ENCODE assay signal across 1 cellular context in the genomic region with DNA sequence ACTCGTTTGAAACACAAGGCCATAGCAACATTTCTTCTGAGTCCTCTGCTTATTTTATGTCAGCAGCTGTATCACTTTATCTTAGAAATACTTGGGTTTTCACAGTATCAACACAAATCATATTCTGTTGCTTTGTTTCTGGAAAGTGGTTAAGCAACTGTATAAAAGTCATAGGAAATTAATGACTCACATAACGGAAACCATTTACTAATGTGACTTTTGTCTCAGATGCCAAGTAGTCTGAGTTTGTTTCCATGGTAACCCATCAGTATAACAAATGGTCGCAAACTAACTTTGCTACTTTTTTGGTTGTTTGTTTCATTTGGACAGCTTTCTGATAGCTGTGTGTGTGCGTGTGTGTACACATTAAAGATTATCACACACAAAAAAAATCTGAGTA.
TF ChIP-seq lines count a peak whose summit lies in the region.

No MANE protein-coding gene starts in this region.

TF ChIP-seq in SK-N-SH, 30 proteins besides CTCF, POLR2A, EP300 and RAD21 (continued from another document):
- TF ChIP-seq, protein P1, sequence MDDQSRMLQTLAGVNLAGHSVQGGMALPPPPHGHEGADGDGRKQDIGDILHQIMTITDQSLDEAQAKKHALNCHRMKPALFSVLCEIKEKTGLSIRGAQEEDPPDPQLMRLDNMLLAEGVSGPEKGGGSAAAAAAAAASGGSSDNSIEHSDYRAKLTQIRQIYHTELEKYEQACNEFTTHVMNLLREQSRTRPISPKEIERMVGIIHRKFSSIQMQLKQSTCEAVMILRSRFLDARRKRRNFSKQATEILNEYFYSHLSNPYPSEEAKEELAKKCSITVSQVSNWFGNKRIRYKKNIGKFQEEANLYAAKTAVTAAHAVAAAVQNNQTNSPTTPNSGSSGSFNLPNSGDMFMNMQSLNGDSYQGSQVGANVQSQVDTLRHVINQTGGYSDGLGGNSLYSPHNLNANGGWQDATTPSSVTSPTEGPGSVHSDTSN (IDR thresholded peaks at IDR 0.05) = peak; percentile 91
- no peak for TF ChIP-seq CHD2 (IDR thresholded peaks at IDR 0.05; ENCODE audit: low read length, partially characterized antibody)
- TF ChIP-seq RCOR1 (IDR thresholded peaks at IDR 0.05; ENCODE audit: low read length) = no peak
- TF ChIP-seq TEAD4 (IDR thresholded peaks at IDR 0.05; ENCODE audit: borderline replicate concordance, insufficient read depth) = peak; percentile 58; the same call in 1 of the 2 replicates
- TF ChIP-seq NRF1 (IDR thresholded peaks at IDR 0.05; ENCODE audit: low read depth, low read length) = no peak
- TF ChIP-seq JUND (IDR thresholded peaks at IDR 0.05) = peak; percentile 75
- TF ChIP-seq, protein P2, sequence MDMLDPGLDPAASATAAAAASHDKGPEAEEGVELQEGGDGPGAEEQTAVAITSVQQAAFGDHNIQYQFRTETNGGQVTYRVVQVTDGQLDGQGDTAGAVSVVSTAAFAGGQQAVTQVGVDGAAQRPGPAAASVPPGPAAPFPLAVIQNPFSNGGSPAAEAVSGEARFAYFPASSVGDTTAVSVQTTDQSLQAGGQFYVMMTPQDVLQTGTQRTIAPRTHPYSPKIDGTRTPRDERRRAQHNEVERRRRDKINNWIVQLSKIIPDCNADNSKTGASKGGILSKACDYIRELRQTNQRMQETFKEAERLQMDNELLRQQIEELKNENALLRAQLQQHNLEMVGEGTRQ (IDR thresholded peaks at IDR 0.05; ENCODE audit: borderline replicate concordance, low read depth, low read length) = no peak
- TF ChIP-seq POLR2AphosphoS5 (IDR thresholded peaks at IDR 0.05; ENCODE audit: low read depth, low read length) = peak; percentile 37; the same call in 1 of the 2 replicates
- TF ChIP-seq FOSL2 (IDR thresholded peaks at IDR 0.05; ENCODE audit: borderline replicate concordance, low read depth) = peak; percentile 68; the same call in 1 of the 2 replicates
- TF ChIP-seq, protein P3, sequence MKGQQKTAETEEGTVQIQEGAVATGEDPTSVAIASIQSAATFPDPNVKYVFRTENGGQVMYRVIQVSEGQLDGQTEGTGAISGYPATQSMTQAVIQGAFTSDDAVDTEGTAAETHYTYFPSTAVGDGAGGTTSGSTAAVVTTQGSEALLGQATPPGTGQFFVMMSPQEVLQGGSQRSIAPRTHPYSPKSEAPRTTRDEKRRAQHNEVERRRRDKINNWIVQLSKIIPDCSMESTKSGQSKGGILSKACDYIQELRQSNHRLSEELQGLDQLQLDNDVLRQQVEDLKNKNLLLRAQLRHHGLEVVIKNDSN (IDR thresholded peaks at IDR 0.05; ENCODE audit: borderline replicate concordance, low read depth) = no peak
- TF ChIP-seq MXI1 (IDR thresholded peaks at IDR 0.05; ENCODE audit: low read depth, low read length) = no peak
TF ChIP-seq in SK-N-SH: peak in this region for 9.
